Comparison of ENCODE assay signal across 8 cellular contexts in the genomic region with DNA sequence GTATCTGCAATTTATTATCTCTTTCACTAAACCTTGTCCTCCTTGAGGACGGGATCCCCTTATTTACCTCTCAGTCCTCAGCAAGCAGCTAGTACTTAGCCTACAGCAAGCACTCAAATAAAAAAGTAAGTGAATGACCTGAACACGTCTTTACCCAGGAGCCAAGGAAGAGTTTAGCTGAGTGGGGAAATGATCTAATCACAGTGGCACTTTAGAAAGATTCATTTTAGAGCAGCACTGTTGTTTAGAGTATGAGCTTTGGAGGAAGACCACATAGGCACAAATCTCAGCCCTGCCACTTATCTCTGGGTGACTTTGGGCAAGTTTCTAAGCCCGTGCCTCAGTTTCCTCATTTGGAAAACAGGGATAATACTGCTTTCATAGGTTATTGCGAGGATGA. TPM values are rescaled to one million over a fixed set of nuclear protein-coding genes. Genes with fewer than 3 reads are reported as not detected.
DNase-seq lines count a peak whose midpoint lies in the region; ATAC-seq and TF ChIP-seq lines count a peak whose summit lies in the region.

No MANE protein-coding gene starts in this region.

- 31% methylated on average over 4 of the region's 4 CpGs for WGBS in smooth muscle cell (ENCODE audit: low lambda C conversion rate)

- ATAC-seq in activated T-cell treated with anti-CD3 and anti-CD28 coated beads, Interleukin-2, amount 50 U/mL, for 4 hours = no peak
- ATAC-seq in RWPE2 (ENCODE audit: low read depth) (no peak), HG02840 (IDR thresholded peaks at IDR 0.05; ENCODE audit: low FRiP score, unreplicated experiment) (no peak)

- peaks cover 27% of the 10 kb centered on the region for H3K4me1 ChIP-seq in RWPE2 (ENCODE audit: insufficient read depth, poor library complexity, severe bottlenecking)
- H3K4me1 ChIP-seq in smooth muscle cell (ENCODE audit: low read depth) = peaks cover 12% of the 10 kb centered on the region

- H3K9me3 ChIP-seq in RWPE2 (ENCODE audit: severe bottlenecking) (no peaks in the 10 kb centered on the region), smooth muscle cell (replicated peaks; ENCODE audit: low read depth) (no peaks in the 10 kb centered on the region)

- peak overlapping the region; percentile 83 for H3K4me3 Mint-ChIP-seq in activated T-cell treated with anti-CD3 and anti-CD28 coated beads, Interleukin-2, amount 50 U/mL, for 4 hours

- H3K9ac ChIP-seq in smooth muscle cell (ENCODE audit: low read depth) = peak overlapping the region; percentile 14

- peaks cover 46% of the 10 kb centered on the region for H3K79me2 ChIP-seq in smooth muscle cell (ENCODE audit: low read depth)

- DNase-seq in activated T-cell treated with anti-CD3 and anti-CD28 coated beads, Interleukin-2, amount 50 U/mL, for 4 hours = no peak
- DNase-seq in activated T-cell treated with anti-CD3 and anti-CD28 coated beads, Interleukin-2, amount 50 U/mL, for 1 hour = no peak
- no peak for DNase-seq in RWPE2 (ENCODE audit: low spot score)
- peak; percentile 28 for DNase-seq in epithelial cell of esophagus (ENCODE audit: low read depth)
- no peak for DNase-seq in smooth muscle cell (lab: John Stamatoyannopoulos, UW; ENCODE audit: unreplicated experiment)
- DNase-seq in HuH-7.5 (ENCODE audit: low spot score) = no peak
- no peak for DNase-seq in NCI-H146 (lab: John Stamatoyannopoulos, UW)

- peaks cover 16% of the 10 kb centered on the region for H3K36me3 Mint-ChIP-seq in activated T-cell treated with anti-CD3 and anti-CD28 coated beads, Interleukin-2, amount 50 U/mL, for 4 hours (ENCODE audit: insufficient read depth)

- no peaks in the 10 kb centered on the region for H3K27me3 ChIP-seq in RWPE2 (ENCODE audit: insufficient read depth, poor library complexity, severe bottlenecking)
- no peaks in the 10 kb centered on the region for H3K27me3 ChIP-seq in smooth muscle cell (ENCODE audit: low read depth)

- no peak for TF ChIP-seq CTCF in RWPE2 (IDR thresholded peaks at IDR 0.05; ENCODE audit: poor library complexity, severe bottlenecking)
- no peak for TF ChIP-seq CTCF in epithelial cell of esophagus (IDR thresholded peaks at IDR 0.05; ENCODE audit: insufficient read depth, low read depth, low read length, missing control alignments)
- no peak for TF ChIP-seq CTCF in smooth muscle cell (IDR thresholded peaks at IDR 0.05; ENCODE audit: borderline replicate concordance, insufficient read depth, poor library complexity, severe bottlenecking)

- H2AFZ ChIP-seq in smooth muscle cell (ENCODE audit: low read depth) = no peak overlapping the region

- H3K27ac ChIP-seq in RWPE2 (ENCODE audit: poor library complexity, severe bottlenecking) (peak overlapping the region; percentile 80), smooth muscle cell (ENCODE audit: low read depth) (peak overlapping the region; percentile 87)

- H3K4me2 ChIP-seq in smooth muscle cell = peak overlapping the region; percentile 85

- no peaks in the 10 kb centered on the region for H4K20me1 ChIP-seq in smooth muscle cell (ENCODE audit: low read depth)

- no peaks in the 10 kb centered on the region for H3K36me3 ChIP-seq in RWPE2 (ENCODE audit: low read depth)
- no peaks in the 10 kb centered on the region for H3K36me3 ChIP-seq in smooth muscle cell (ENCODE audit: low read depth)

- H3F3A ChIP-seq in smooth muscle cell (ENCODE audit: low read depth) = no peaks in the 10 kb centered on the region

- H3K9me3 Mint-ChIP-seq in activated T-cell treated with anti-CD3 and anti-CD28 coated beads, Interleukin-2, amount 50 U/mL, for 4 hours = no peaks in the 10 kb centered on the region

- H3K4me3 ChIP-seq in RWPE2 (ENCODE audit: severe bottlenecking) (peak overlapping the region; percentile 85), epithelial cell of esophagus (ENCODE audit: low read length) (peak overlapping the region; percentile 55), smooth muscle cell (peak overlapping the region; percentile 61)

- H3K27me3 Mint-ChIP-seq in activated T-cell treated with anti-CD3 and anti-CD28 coated beads, Interleukin-2, amount 50 U/mL, for 4 hours (ENCODE audit: low read depth) = no peaks in the 10 kb centered on the region

- H3K4me1 Mint-ChIP-seq in activated T-cell treated with anti-CD3 and anti-CD28 coated beads, Interleukin-2, amount 50 U/mL, for 4 hours (ENCODE audit: low read depth) = peaks cover 56% of the 10 kb centered on the region

RNA-seq across cellular contexts. Expression of a gene that starts 2.7 kb away (rescaled TPM):
- 10 to 100 TPM in 2 of 3 donors, 1 to 10 TPM in 1; 9.8 to 11.1 (median 10.6) TPM for total RNA-seq in activated T-cell treated with anti-CD3 and anti-CD28 coated beads, Interleukin-2, amount 50 U/mL, for 4 hours
- 2.0 and 2.7 TPM in 2 replicates for total RNA-seq in smooth muscle cell
- polyA plus RNA-seq in smooth muscle cell = 4.1 and 5.8 TPM in 2 replicates
